8 cellular contexts compared by ENCODE assay signal in the genomic region with DNA sequence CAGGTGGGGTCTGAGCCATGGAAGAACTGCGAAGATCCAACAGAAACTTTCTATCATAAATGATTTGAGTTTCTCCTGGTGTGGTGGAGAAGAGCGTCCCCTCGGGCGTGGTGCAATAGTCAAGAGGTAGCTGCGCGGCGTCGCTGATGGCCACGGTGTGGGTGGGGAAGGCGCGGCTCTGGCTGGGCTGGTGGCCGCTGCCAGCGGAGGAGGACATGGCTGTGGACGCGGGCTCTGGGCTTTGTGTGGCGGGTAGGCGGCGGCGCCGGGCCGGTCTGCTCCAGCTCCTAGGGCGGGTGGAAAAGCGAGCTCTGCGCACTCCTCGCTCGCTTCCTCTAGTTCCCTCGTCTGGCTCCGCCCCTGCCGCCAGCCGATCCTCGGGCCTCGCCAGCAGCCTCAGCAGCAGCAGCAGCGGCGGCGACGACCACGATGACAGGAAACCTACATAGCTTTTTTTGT. TPM values are rescaled to one million over a fixed set of nuclear protein-coding genes. Genes with fewer than 3 reads are reported as not detected.
DNase-seq lines count a peak whose midpoint lies in the region; ATAC-seq and TF ChIP-seq lines count a peak whose summit lies in the region.

No MANE protein-coding gene starts in this region.

- H3K4me1 ChIP-seq in adipocyte (ENCODE audit: control insufficient read depth, insufficient read depth, low read length) (peaks cover 23% of the 10 kb centered on the region), tibial nerve (peaks cover 0 to 90% (median 41%) of the 10 kb centered on the region in 4 donors)

- peak overlapping the region; percentile 73 to 97 (median 88) for H3K27ac ChIP-seq in tibial nerve

- H3K27me3 ChIP-seq in MG63 (peaks cover 41% of the 10 kb centered on the region), adipocyte (replicated peaks; ENCODE audit: control insufficient read depth, insufficient read depth, low read length) (no peaks in the 10 kb centered on the region), tibial nerve (no peaks in the 10 kb centered on the region)

- peak overlapping the region; percentile 77 for H3K9ac ChIP-seq in adipocyte (ENCODE audit: low read length)

- WGBS in tibial nerve, 2 donors, result 2% methylated on average over 26 to 35 of the region's 37 CpGs

- H3K36me3 ChIP-seq in MG63 (no peaks in the 10 kb centered on the region), adipocyte (ENCODE audit: control insufficient read depth, insufficient read depth, low read length, severe bottlenecking) (no peaks in the 10 kb centered on the region), tibial nerve (peaks cover 0 to 6% (median 0%) of the 10 kb centered on the region in 3 donors)

- DNase-seq in DMS79 (lab: John Stamatoyannopoulos, UW) (peak; percentile 37), MG63 (peak; percentile 56), SW480 (ENCODE audit: low spot score) (peak; percentile 78), adipocyte (ENCODE audit: low read depth) (peak; percentile 91), left cardiac atrium (peak; percentile 92), posterior cingulate gyrus (peak; percentile 78 to 98 (median 88)), tibial nerve (ENCODE audit: low spot score in 2 of 2) (peak; percentile 73 to 80)

- intact Hi-C loops in left cardiac atrium (cut with DNase I), result no loop called here
- intact Hi-C loops in posterior cingulate gyrus (cut with DNase I), result loop anchor here (2.0 to 10.0 kb wide), 2 partner anchors 70 to 86 kb away; a partner anchor contains a TSS

- ATAC-seq in GM21737 (IDR thresholded peaks at IDR 0.05; ENCODE audit: unreplicated experiment) (peak; percentile 72), left cardiac atrium (peak; percentile 94 to 96)

- no peak overlapping the region for H3K4me3 ChIP-seq in MG63
- peak overlapping the region; percentile 84 for H3K4me3 ChIP-seq in adipocyte (ENCODE audit: low read length)
- H3K4me3 ChIP-seq in tibial nerve, result peak overlapping the region; percentile 21 to 49 (median 44)

- TF ChIP-seq POLR2A in tibial nerve (IDR thresholded peaks at IDR 0.05), result peak; percentile 43 to 63

- peak; percentile 39 to 87 for TF ChIP-seq EP300 in tibial nerve (IDR thresholded peaks at IDR 0.05)

- peak in 1 of 5 experiments; percentile 17 for TF ChIP-seq CTCF in tibial nerve (IDR thresholded peaks at IDR 0.05)

- H3K9me3 ChIP-seq in MG63 (no peaks in the 10 kb centered on the region), adipocyte (ENCODE audit: control insufficient read depth, low read length) (no peaks in the 10 kb centered on the region), tibial nerve (no peaks in the 10 kb centered on the region)

RNA-seq across cellular contexts. Expression of a gene that starts 5.9 kb away (rescaled TPM):
- 0.10 and 0.47 TPM in 2 replicates for total RNA-seq in MG63 (2014; rRNA removed; shearing (Covaris generic); ENCODE audit: low replicate concordance)
- total RNA-seq in left cardiac atrium (10 to 100 TPM in 1 of 2 donors, 1 to 10 TPM in 1; 7.1 to 10.9 TPM), tibial nerve (10 to 100 TPM; 66.6 to 95.1 (median 80.3) TPM)

RNA-seq across cellular contexts. Expression of a gene that starts 32.7 kb away (rescaled TPM):
- total RNA-seq in MG63 (2014; rRNA removed; shearing (Covaris generic); ENCODE audit: low replicate concordance), result 17.1 and 20.0 TPM in 2 replicates
- total RNA-seq in left cardiac atrium (10 to 100 TPM; 11.7 to 14.9 TPM), tibial nerve (10 to 100 TPM; 17.1 to 29.1 (median 24.2) TPM)

RNA-seq across cellular contexts. Expression of a gene that starts 32.7 kb away (rescaled TPM):
- total RNA-seq in MG63 (2014; rRNA removed; shearing (Covaris generic); ENCODE audit: low replicate concordance), result 5.8 and 6.1 TPM in 2 replicates
- total RNA-seq in left cardiac atrium (10 to 100 TPM; 13.8 to 15.6 TPM), tibial nerve (10 to 100 TPM; 16.1 to 29.5 (median 21.6) TPM)

Comparison
In these comparisons a context has a peak if more than half of its experiments do, and no peak if none do; other contexts are left out.
1. DNase-seq: peak in every context shown above with its lines; median percentile 92 in left cardiac atrium; 91 in adipocyte; 88 in posterior cingulate gyrus; 78 in SW480; 76 in tibial nerve; 56 in MG63; 37 in DMS79.
2. RNA of a gene that starts 5.9 kb away (total RNA-seq): 66.6 to 95.1 TPM in tibial nerve; 7.1 to 10.9 TPM in left cardiac atrium and 0.10 to 0.47 TPM in MG63; every median in the first group is over 4 times any median in the second.